In genomic region chr14:35416108-35416750, GRCh38 we compare ENCODE assay signal across 8 cellular contexts. TPM values are rescaled to one million over a fixed set of nuclear protein-coding genes. Genes with fewer than 3 reads are reported as not detected.
DNase-seq lines count a peak whose midpoint lies in the region; ATAC-seq and TF ChIP-seq lines count a peak whose summit lies in the region.

No MANE protein-coding gene starts in this region.

- 44 to 48% methylated on average over 5 of the region's 5 CpGs for WGBS in lower leg skin, 2 donors

- intact Hi-C loops in lower leg skin (cut with DNase I; ENCODE audit: low total_unique reads) = no loop called here
- intact Hi-C loops in posterior cingulate gyrus (cut with DNase I) = loop anchor here (10.0 kb wide), 1 partner anchor 371 kb away; the partner anchor contains the start of gene FAM177A1

- no peaks in the 10 kb centered on the region for H3K9me3 Mint-ChIP-seq in IgD-negative memory B cell
- no peaks in the 10 kb centered on the region for H3K9me3 Mint-ChIP-seq in activated naive CD8-positive, alpha-beta T cell (ENCODE audit: low read depth)

- no peak for ATAC-seq in GM18505 (IDR thresholded peaks at IDR 0.05; ENCODE audit: unreplicated experiment)

- H3K4me3 ChIP-seq in lower leg skin (ENCODE audit: low read depth, poor library complexity, severe bottlenecking) = no peak overlapping the region

- TF ChIP-seq CTCF in lower leg skin (IDR thresholded peaks at IDR 0.05) = no peak

- peaks cover 4% of the 10 kb centered on the region for H3K36me3 Mint-ChIP-seq in IgD-negative memory B cell
- H3K36me3 Mint-ChIP-seq in activated naive CD8-positive, alpha-beta T cell = no peaks in the 10 kb centered on the region

- peaks cover 18 to 27% (median 18%) of the 10 kb centered on the region in 3 donors for H3K4me1 Mint-ChIP-seq in IgD-negative memory B cell
- peaks cover 43% of the 10 kb centered on the region for H3K4me1 Mint-ChIP-seq in activated naive CD8-positive, alpha-beta T cell (ENCODE audit: low read depth)

- peak; percentile 89 for DNase-seq in activated effector memory CD4-positive, alpha-beta T cell treated with anti-CD3 and anti-CD28 coated beads, Interleukin-2, amount 50 U/mL, for 16 hours
- no peak for DNase-seq in activated effector memory CD4-positive, alpha-beta T cell treated with Interleukin-2 at 50 U/mL for 16 hours
- peak; percentile 49 to 76 for DNase-seq in stimulated activated CD8-positive, alpha-beta memory T cell treated with anti-CD3 and anti-CD28 coated beads, Interleukin-4, amount 100 ng/mL, for 4 hours (ENCODE audit: low read depth in 2 of 2, low spot score in 1 of 2)
- DNase-seq in lower leg skin (ENCODE audit: low spot score in 2 of 2) = no peak
- no peak for DNase-seq in posterior cingulate gyrus

- TF ChIP-seq POLR2A in lower leg skin (IDR thresholded peaks at IDR 0.05) (no peak), GM18505 (IDR thresholded peaks at IDR 0.05; ENCODE audit: borderline replicate concordance, extremely low read depth, insufficient read depth, insufficient read length) (no peak)

- H3K27me3 Mint-ChIP-seq in IgD-negative memory B cell = peaks cover 3% of the 10 kb centered on the region
- H3K27me3 Mint-ChIP-seq in activated naive CD8-positive, alpha-beta T cell = no peaks in the 10 kb centered on the region

- H3K27ac Mint-ChIP-seq in IgD-negative memory B cell = peak overlapping the region; percentile 35 to 53 (median 41)
- peak overlapping the region; percentile 96 for H3K27ac Mint-ChIP-seq in activated naive CD8-positive, alpha-beta T cell

- H3K4me3 Mint-ChIP-seq in IgD-negative memory B cell = peak overlapping the region in 1 of 4 donors; percentile 36
- peak overlapping the region; percentile 77 for H3K4me3 Mint-ChIP-seq in activated naive CD8-positive, alpha-beta T cell

RNA-seq across cellular contexts. Expression of gene NFKBIA, which starts 11.7 kb away (rescaled TPM):
- polyA plus RNA-seq in IgD-negative memory B cell = 569 TPM
- total RNA-seq in lower leg skin = 100 to 1,000 TPM; 431 to 923 (median 565) TPM

Comparison
In these comparisons a context has a peak if more than half of its experiments do, and no peak if none do; other contexts are left out.
1. DNase-seq: peak in activated effector memory CD4-positive, alpha-beta T cell treated with anti-CD3 and anti-CD28 coated beads, Interleukin-2, amount 50 U/mL, for 16 hours (single experiment) and stimulated activated CD8-positive, alpha-beta memory T cell treated with anti-CD3 and anti-CD28 coated beads, Interleukin-4, amount 100 ng/mL, for 4 hours (2 of 2); none in activated effector memory CD4-positive, alpha-beta T cell treated with Interleukin-2 at 50 U/mL for 16 hours (single experiment), lower leg skin (0 of 2) and posterior cingulate gyrus (0 of 10).